ENCODE assay signal across 8 cellular contexts in the genomic region with DNA sequence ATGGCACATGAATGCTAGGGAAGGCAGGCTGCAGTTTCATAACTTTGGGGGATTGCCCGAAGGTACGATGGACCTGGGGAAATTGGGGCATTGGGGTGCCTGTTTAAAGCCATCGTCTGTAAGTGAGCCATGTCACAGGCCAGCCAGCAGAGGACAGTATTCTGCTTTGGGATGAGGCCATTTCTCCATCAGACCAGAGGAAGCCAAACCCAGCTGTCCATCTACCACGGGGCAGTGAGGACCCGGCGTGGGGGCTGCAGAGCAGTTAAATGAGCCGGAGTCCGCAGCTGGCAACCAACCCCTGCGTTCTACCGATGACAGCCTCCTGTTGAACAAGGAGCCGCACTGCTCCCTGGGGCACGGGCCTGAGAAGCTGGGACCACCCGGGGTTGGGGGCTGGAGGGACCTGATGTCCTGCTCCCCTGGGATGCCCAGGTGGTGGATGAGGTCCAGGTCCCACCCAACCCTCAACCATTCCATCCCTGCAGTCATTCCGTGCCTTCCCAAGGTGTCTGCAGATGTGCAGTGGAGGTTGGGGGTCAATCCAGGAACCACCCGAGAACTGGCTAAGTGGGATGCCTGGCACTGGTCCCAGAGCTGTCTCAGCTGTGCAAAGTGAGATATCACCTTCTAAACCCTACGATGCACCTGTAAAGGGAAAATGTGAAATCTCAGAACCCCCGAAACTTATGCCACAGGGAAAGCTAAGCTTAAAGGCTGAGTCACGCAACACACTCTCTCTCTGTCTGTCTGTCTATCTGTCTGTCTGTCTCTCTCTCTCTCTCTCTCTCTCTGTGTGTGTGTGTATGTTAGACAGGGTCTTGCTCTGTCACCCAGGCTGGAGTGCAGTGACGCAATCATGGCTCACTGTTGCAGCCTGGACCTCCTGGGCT.
DNase-seq lines count a peak whose midpoint lies in the region; ATAC-seq and TF ChIP-seq lines count a peak whose summit lies in the region.

No MANE protein-coding gene starts in this region.

- H3K27ac Mint-ChIP-seq in nephron = no peak overlapping the region

- peaks cover 3% of the 10 kb centered on the region for H3K9me3 Mint-ChIP-seq in nephron

- H3K4me3 ChIP-seq in HL-60 (replicated peaks; ENCODE audit: insufficient read depth, low read length) (no peak overlapping the region), fibroblast of mammary gland (ENCODE audit: control insufficient read depth, low read depth, low read length) (no peak overlapping the region)

- H3K27me3 ChIP-seq in HL-60 (ENCODE audit: insufficient read depth, poor library complexity, severe bottlenecking) = no peaks in the 10 kb centered on the region

- TF ChIP-seq CTCF in HL-60 (IDR thresholded peaks at IDR 0.05; ENCODE audit: insufficient read depth, low read length) = peak; percentile 100
- peak; percentile 97 for TF ChIP-seq CTCF in fibroblast of mammary gland (conservative IDR thresholded peaks at IDR 0.05; ENCODE audit: control insufficient read depth, insufficient read depth, low read depth, low read length)
- peak; percentile 81 to 85 (median 83) for TF ChIP-seq CTCF in nephron (IDR thresholded peaks at IDR 0.05; ENCODE audit: unreplicated experiment in 3 of 3)

- H3K4me1 Mint-ChIP-seq in nephron = peaks cover 4% of the 10 kb centered on the region

- no peak overlapping the region for H3K4me3 Mint-ChIP-seq in nephron

- ATAC-seq in GM19397 (IDR thresholded peaks at IDR 0.05; ENCODE audit: unreplicated experiment) (no peak), HG03342 (IDR thresholded peaks at IDR 0.05; ENCODE audit: unreplicated experiment) (no peak)

- no peaks in the 10 kb centered on the region for H3K36me3 Mint-ChIP-seq in nephron (ENCODE audit: low read depth)

- H3K27me3 Mint-ChIP-seq in nephron (ENCODE audit: low read depth) = peaks cover 8% of the 10 kb centered on the region

- DNase-seq in DMS 273 (lab: John Stamatoyannopoulos, UW; ENCODE audit: unreplicated experiment) (peak; percentile 86), HL-60 (ENCODE audit: low read depth in 1 of 2, low spot score in 1 of 2) (peak in 1 of 2 experiments; percentile 67), NOMO-1 treated with DMSO at 0.1 percent for 48 hours (lab: John Stamatoyannopoulos, UW; ENCODE audit: unreplicated experiment) (peak; percentile 90), fibroblast of mammary gland (ENCODE audit: low read depth) (peak; percentile 70)
- DNase-seq in activated T-cell treated with anti-CD3 and anti-CD28 coated beads, Interleukin-2, amount 50 U/mL, for 48 hours = peak; percentile 46 to 56

- no peak overlapping the region for H3K27ac ChIP-seq in HL-60 (replicated peaks)
